ENCODE assay signal across 8 cellular contexts in the genomic region with DNA sequence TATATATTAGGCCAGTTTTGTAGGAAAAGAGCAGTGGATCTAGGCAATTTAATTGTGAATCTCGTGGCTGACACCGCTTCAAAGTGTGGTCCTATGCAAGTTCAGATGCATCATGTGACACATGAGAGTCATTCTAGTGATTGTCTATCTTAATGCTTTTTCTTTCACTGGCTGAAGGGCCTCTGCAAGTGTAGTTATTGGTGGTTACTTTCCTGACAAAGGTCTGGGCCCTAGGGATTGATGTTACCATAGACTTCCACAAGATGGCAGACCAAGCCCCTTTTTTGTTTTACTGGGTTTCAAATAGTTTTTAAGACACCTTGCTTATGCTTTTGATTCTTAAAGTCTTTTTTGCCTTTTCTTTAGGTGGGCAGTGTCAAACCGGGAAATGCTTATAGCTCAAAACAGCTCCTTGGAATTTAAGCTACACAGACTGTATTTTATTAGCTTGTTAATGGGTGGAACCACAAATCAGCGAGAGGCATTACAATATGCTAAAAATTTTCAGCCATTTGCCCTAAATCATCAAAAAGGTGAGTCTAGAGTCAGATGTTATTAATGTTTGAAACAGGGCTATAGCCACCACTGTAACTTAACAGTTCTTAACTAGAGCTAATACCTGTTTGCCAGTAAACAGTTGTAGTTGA. TPM values are rescaled to one million over a fixed set of nuclear protein-coding genes. Genes with fewer than 3 reads are reported as not detected.
DNase-seq lines count a peak whose midpoint lies in the region; ATAC-seq and TF ChIP-seq lines count a peak whose summit lies in the region.

No MANE protein-coding gene starts in this region.

- TF ChIP-seq CTCF in DND-41 (IDR thresholded peaks at IDR 0.05; ENCODE audit: borderline replicate concordance, extremely low read depth, low read length, poor library complexity, severe bottlenecking) (peak; percentile 82), prostate gland (IDR thresholded peaks at IDR 0.05) (peak in 3 of 4 experiments; percentile 40 to 56 (median 54))

- H4K20me1 ChIP-seq in DND-41 (ENCODE audit: insufficient read depth, low read length): peaks cover 5% of the 10 kb centered on the region; the same call in 1 of the 2 replicates

- H3K27ac Mint-ChIP-seq in activated CD8-positive, alpha-beta T cell treated with anti-CD3 and anti-CD28 coated beads, Interleukin-2, amount 10 ng/mL, durations not matched to agents 7 days and 5 days: peak overlapping the region; percentile 55

- no peak overlapping the region for H3K4me3 Mint-ChIP-seq in activated CD8-positive, alpha-beta T cell treated with anti-CD3 and anti-CD28 coated beads, Interleukin-2, amount 10 ng/mL, durations not matched to agents 7 days and 5 days

- H3K36me3 ChIP-seq in DND-41 (ENCODE audit: insufficient read depth, low read length): peaks cover 60% of the 10 kb centered on the region
- H3K36me3 ChIP-seq in prostate gland: no peaks in the 10 kb centered on the region

- peak; percentile 46 for DNase-seq in DND-41
- DNase-seq in NCI-H1105 treated with DMSO at 0.1 percent for 48 hours (lab: John Stamatoyannopoulos, UW): peak; percentile 39
- DNase-seq in activated CD8-positive, alpha-beta T cell treated with anti-CD3 and anti-CD28 coated beads, Interleukin-2, amount 10 ng/mL, durations not matched to agents 7 days and 5 days: peak; percentile 78
- peak; percentile 20 for DNase-seq in glomerular endothelial cell (ENCODE audit: extremely low read depth, low read depth, low spot score)
- no peak for DNase-seq in prostate gland (ENCODE audit: low spot score)
- DNase-seq in cortex of kidney (lab: John Stamatoyannopoulos, UW): no peak
- DNase-seq in NCI-H1092 (lab: John Stamatoyannopoulos, UW): no peak

- no peaks in the 10 kb centered on the region for H3K9me3 ChIP-seq in DND-41 (ENCODE audit: insufficient read depth, low read length, severe bottlenecking)
- no peaks in the 10 kb centered on the region for H3K9me3 ChIP-seq in prostate gland

- no peak overlapping the region for H2AFZ ChIP-seq in DND-41 (ENCODE audit: low read depth, low read length)

- peak; percentile 86 for ATAC-seq in DND-41 (ENCODE audit: insufficient read depth, low read depth)
- peak; percentile 74 for ATAC-seq in GM21529 (IDR thresholded peaks at IDR 0.05; ENCODE audit: unreplicated experiment)
- ATAC-seq in activated CD8-positive, alpha-beta T cell treated with anti-CD3 and anti-CD28 coated beads, Interleukin-2, amount 10 ng/mL, durations not matched to agents 7 days and 5 days: peak; percentile 85

- H3K27me3 ChIP-seq in DND-41 (ENCODE audit: insufficient read depth, low read length, poor library complexity) (no peaks in the 10 kb centered on the region), prostate gland (replicated peaks; ENCODE audit: insufficient read depth) (no peaks in the 10 kb centered on the region)

- no peak overlapping the region for H3K9ac ChIP-seq in DND-41 (ENCODE audit: low read depth, low read length)

- CTCF ChIA-PET in activated CD8-positive, alpha-beta T cell treated with anti-CD3 and anti-CD28 coated beads, Interleukin-2, amount 10 ng/mL, durations not matched to agents 7 days and 5 days (lab: Charles Lee): interaction anchor here (0.7 to 7.2 kb wide), 19 partner anchors 10 to 1421 kb away, joined by 3 to 120 read pairs (median 5); a partner anchor contains a TSS

- H3K27me3 Mint-ChIP-seq in activated CD8-positive, alpha-beta T cell treated with anti-CD3 and anti-CD28 coated beads, Interleukin-2, amount 10 ng/mL, durations not matched to agents 7 days and 5 days (ENCODE audit: low read depth): no peaks in the 10 kb centered on the region

- H3K9me3 Mint-ChIP-seq in activated CD8-positive, alpha-beta T cell treated with anti-CD3 and anti-CD28 coated beads, Interleukin-2, amount 10 ng/mL, durations not matched to agents 7 days and 5 days (ENCODE audit: insufficient read depth): no peaks in the 10 kb centered on the region

- H3K27ac ChIP-seq in DND-41 (ENCODE audit: low read length) (no peak overlapping the region), prostate gland (no peak overlapping the region)

- intact Hi-C loops in prostate gland (cut with DNase I): no loop called here

- H3K4me1 Mint-ChIP-seq in activated CD8-positive, alpha-beta T cell treated with anti-CD3 and anti-CD28 coated beads, Interleukin-2, amount 10 ng/mL, durations not matched to agents 7 days and 5 days (ENCODE audit: low read depth): peaks cover 39% of the 10 kb centered on the region

- peaks cover 32% of the 10 kb centered on the region for H3K79me2 ChIP-seq in DND-41 (ENCODE audit: insufficient read depth, low read length)

- H3K36me3 Mint-ChIP-seq in activated CD8-positive, alpha-beta T cell treated with anti-CD3 and anti-CD28 coated beads, Interleukin-2, amount 10 ng/mL, durations not matched to agents 7 days and 5 days (ENCODE audit: low read depth): peaks cover 43% of the 10 kb centered on the region

- no peak for TF ChIP-seq POLR2A in prostate gland (IDR thresholded peaks at IDR 0.05)

- POLR2A ChIA-PET in activated CD8-positive, alpha-beta T cell treated with anti-CD3 and anti-CD28 coated beads, Interleukin-2, amount 10 ng/mL, durations not matched to agents 7 days and 5 days (lab: Charles Lee): interaction anchor here (1.1 kb wide), 2 partner anchors 21 to 42 kb away, joined by 3 to 4 read pairs; no protein-coding TSS in a partner anchor

- no peaks in the 10 kb centered on the region for H3K4me1 ChIP-seq in DND-41 (ENCODE audit: insufficient read depth, low read length)
- no peaks in the 10 kb centered on the region for H3K4me1 ChIP-seq in prostate gland (replicated peaks)

- no peak overlapping the region for H3K4me2 ChIP-seq in DND-41 (ENCODE audit: insufficient read depth, low read length)

- WGBS in prostate gland: 62% methylated on average over 4 of the region's 4 CpGs

- H3K4me3 ChIP-seq in DND-41 (ENCODE audit: low read depth in 1 of 2, low read length in 2 of 2) (no peak overlapping the region), prostate gland (no peak overlapping the region)

RNA-seq across cellular contexts. Expression of a gene that starts 25.9 kb away (rescaled TPM):
- total RNA-seq in activated CD8-positive, alpha-beta T cell treated with anti-CD3 and anti-CD28 coated beads, Interleukin-2, amount 10 ng/mL, durations not matched to agents 7 days and 5 days: 100 to 1,000 TPM; 667 to 675 TPM
- total RNA-seq in glomerular endothelial cell (not detected in 2 replicates), prostate gland (1 to 10 TPM; 1.3 to 2.5 TPM)

RNA-seq across cellular contexts. Expression of a gene that starts 44.7 kb away (rescaled TPM):
- 10 to 100 TPM; 34.4 to 35.2 TPM for total RNA-seq in activated CD8-positive, alpha-beta T cell treated with anti-CD3 and anti-CD28 coated beads, Interleukin-2, amount 10 ng/mL, durations not matched to agents 7 days and 5 days
- 28.7 and 29.1 TPM in 2 replicates for total RNA-seq in glomerular endothelial cell
- total RNA-seq in prostate gland: 10 to 100 TPM; 37.1 to 42.9 TPM

Comparison
In these comparisons a context has a peak if more than half of its experiments do, and no peak if none do; other contexts are left out.
1. DNase-seq: peak in DND-41 (single experiment), NCI-H1105 treated with DMSO at 0.1 percent for 48 hours (single experiment), activated CD8-positive, alpha-beta T cell treated with anti-CD3 and anti-CD28 coated beads, Interleukin-2, amount 10 ng/mL, durations not matched to agents 7 days and 5 days (single experiment) and glomerular endothelial cell (single experiment); none in prostate gland (single experiment), cortex of kidney (single experiment) and NCI-H1092 (single experiment).
2. RNA of a gene that starts 25.9 kb away (total RNA-seq): 667 to 675 TPM in activated CD8-positive, alpha-beta T cell treated with anti-CD3 and anti-CD28 coated beads, Interleukin-2, amount 10 ng/mL, durations not matched to agents 7 days and 5 days; 1.3 to 2.5 TPM in prostate gland and not detected in glomerular endothelial cell; every median in the first group is over 100 times any median in the second.
3. Peak in every context shown above with its lines, with median percentiles within 50 percentile points of each other: ATAC-seq.